28 cellular contexts compared by ENCODE assay signal in the genomic region with DNA sequence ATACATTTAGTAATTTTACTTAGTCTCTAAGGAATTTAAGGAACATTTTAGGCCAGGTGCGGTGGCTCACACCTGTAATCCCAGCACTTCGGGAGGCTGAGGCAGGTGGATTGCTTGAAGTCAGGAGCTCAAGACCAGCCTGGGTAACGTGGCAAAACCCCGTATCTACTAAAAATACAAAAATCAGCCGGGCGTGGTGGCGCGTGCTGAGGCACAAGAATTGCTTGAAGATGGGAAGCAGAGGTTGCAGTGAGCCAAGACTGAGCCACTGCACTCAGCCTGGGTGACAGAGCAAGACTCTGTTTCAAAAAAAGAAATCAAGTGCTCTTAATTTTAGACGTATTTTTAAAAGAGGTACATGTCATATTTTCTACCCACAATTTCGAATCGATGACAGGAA. TPM values are rescaled to one million over a fixed set of nuclear protein-coding genes. Genes with fewer than 3 reads are reported as not detected.
"Had no signal": no experiment of that assay in that cellular context is flagged by ENCODE, and none has a peak within 500 bp of the region (broad histone marks: within the 10 kb centered on the region; RNA-seq: fewer than 3 reads in every experiment).

No MANE protein-coding gene starts in this region.

- H3K4me3 ChIP-seq: gastrocnemius medialis, left lung, neural progenitor cell, right lobe of liver, tibial artery had no signal

- H3K9ac ChIP-seq: neural progenitor cell had no signal

- H3K9me3 ChIP-seq: gastrocnemius medialis, left lung, right lobe of liver, tibial artery had no signal

- DNase-seq: activated CD4-positive, alpha-beta memory T cell treated with anti-CD3 and anti-CD28 coated beads for 36 hours; activated CD4-positive, alpha-beta T cell treated with anti-CD3 and anti-CD28 coated beads for 36 hours; activated naive CD4-positive, alpha-beta T cell treated with Interleukin-2 at 50 U/mL for 16 hours; activated naive CD8-positive, alpha-beta T cell treated with anti-CD3 and anti-CD28 coated beads for 36 hours; activated T-cell treated with anti-CD3 and anti-CD28 coated beads, Interleukin-2, amount 50 U/mL, for 48 hours; effector memory CD8-positive, alpha-beta T cell; gastrocnemius medialis; hippocampal formation; left lung; naive thymus-derived CD4-positive, alpha-beta T cell; posterior cingulate gyrus; right lobe of liver; small intestine; stimulated activated CD4-positive, alpha-beta T cell treated with anti-CD3 and anti-CD28 coated beads, Interleukin-2, amount 100 ng/mL, for 24 hours; stimulated activated naive CD8-positive, alpha-beta T cell treated with anti-CD3 and anti-CD28 coated beads, Interleukin-15, amount 100 ng/mL, for 72 hours; tibial artery had no signal

- H3K27ac ChIP-seq: gastrocnemius medialis, left lung, neural progenitor cell, right lobe of liver, tibial artery had no signal

- H2AFZ ChIP-seq: neural progenitor cell had no signal

- H3K4me2 ChIP-seq: neural progenitor cell had no signal

- H3K27me3 ChIP-seq: gastrocnemius medialis, left lung, neural progenitor cell, right lobe of liver, tibial artery had no signal

- H3K27me3 Mint-ChIP-seq: activated CD4-positive, alpha-beta memory T cell treated with anti-CD3 and anti-CD28 coated beads for 36 hours; activated CD4-positive, alpha-beta T cell treated with anti-CD3 and anti-CD28 coated beads for 36 hours; activated naive CD8-positive, alpha-beta T cell treated with anti-CD3 and anti-CD28 coated beads for 36 hours; central memory CD8-positive, alpha-beta T cell; effector memory CD8-positive, alpha-beta T cell; naive thymus-derived CD4-positive, alpha-beta T cell; stimulated activated naive CD8-positive, alpha-beta T cell treated with anti-CD3 and anti-CD28 coated beads, Interleukin-15, amount 100 ng/mL, for 72 hours had no signal

- H3K9me3 Mint-ChIP-seq: activated CD4-positive, alpha-beta memory T cell treated with anti-CD3 and anti-CD28 coated beads for 36 hours; activated naive CD8-positive, alpha-beta T cell treated with anti-CD3 and anti-CD28 coated beads for 36 hours; central memory CD8-positive, alpha-beta T cell; effector memory CD8-positive, alpha-beta T cell; naive thymus-derived CD4-positive, alpha-beta T cell; neural progenitor cell; stimulated activated effector memory CD8-positive, alpha-beta T cell treated with anti-CD3 and anti-CD28 coated beads, Interleukin-12 subunit alpha, Interleukin-12 subunit beta, amount 100 ng/mL, for 72 hours; stimulated activated naive CD8-positive, alpha-beta T cell treated with anti-CD3 and anti-CD28 coated beads, Interleukin-15, amount 100 ng/mL, for 72 hours; WTC11 had no signal

- H3K27ac Mint-ChIP-seq: activated CD4-positive, alpha-beta memory T cell treated with anti-CD3 and anti-CD28 coated beads for 36 hours; activated CD4-positive, alpha-beta T cell treated with anti-CD3 and anti-CD28 coated beads for 36 hours; effector memory CD8-positive, alpha-beta T cell; naive thymus-derived CD4-positive, alpha-beta T cell; neural progenitor cell; stimulated activated effector memory CD8-positive, alpha-beta T cell treated with anti-CD3 and anti-CD28 coated beads, Interleukin-12 subunit alpha, Interleukin-12 subunit beta, amount 100 ng/mL, for 72 hours; stimulated activated naive CD8-positive, alpha-beta T cell treated with anti-CD3 and anti-CD28 coated beads, Interleukin-15, amount 100 ng/mL, for 72 hours; WTC11 had no signal

- H3K36me3 ChIP-seq: neural progenitor cell, right lobe of liver had no signal

- FAIRE-seq: astrocyte, colon, endothelial cell of umbilical vein, small intestine had no signal

- H3K4me3 Mint-ChIP-seq: activated CD4-positive, alpha-beta memory T cell treated with anti-CD3 and anti-CD28 coated beads for 36 hours; activated CD4-positive, alpha-beta T cell treated with anti-CD3 and anti-CD28 coated beads for 36 hours; activated naive CD8-positive, alpha-beta T cell treated with anti-CD3 and anti-CD28 coated beads for 36 hours; effector memory CD8-positive, alpha-beta T cell; neural progenitor cell; stimulated activated effector memory CD8-positive, alpha-beta T cell treated with anti-CD3 and anti-CD28 coated beads, Interleukin-12 subunit alpha, Interleukin-12 subunit beta, amount 100 ng/mL, for 72 hours; stimulated activated naive CD8-positive, alpha-beta T cell treated with anti-CD3 and anti-CD28 coated beads, Interleukin-15, amount 100 ng/mL, for 72 hours; WTC11 had no signal

RNA-seq across cellular contexts. Expression of a gene that starts 59.2 kb away (rescaled TPM):
- total RNA-seq: activated CD4-positive, alpha-beta memory T cell treated with anti-CD3 and anti-CD28 coated beads for 36 hours; activated CD4-positive, alpha-beta T cell treated with anti-CD3 and anti-CD28 coated beads for 36 hours; activated naive CD8-positive, alpha-beta T cell treated with anti-CD3 and anti-CD28 coated beads for 36 hours; astrocyte; dermis microvascular lymphatic vessel endothelial cell; endothelial cell of umbilical vein; esophagus mucosa; gastrocnemius medialis; lung microvascular endothelial cell; naive thymus-derived CD4-positive, alpha-beta T cell; omental fat pad; urinary bladder; WTC11 had no signal
- polyA plus RNA-seq: endothelial cell of umbilical vein; naive thymus-derived CD4-positive, alpha-beta T cell; small intestine had no signal
